In the genomic region with DNA sequence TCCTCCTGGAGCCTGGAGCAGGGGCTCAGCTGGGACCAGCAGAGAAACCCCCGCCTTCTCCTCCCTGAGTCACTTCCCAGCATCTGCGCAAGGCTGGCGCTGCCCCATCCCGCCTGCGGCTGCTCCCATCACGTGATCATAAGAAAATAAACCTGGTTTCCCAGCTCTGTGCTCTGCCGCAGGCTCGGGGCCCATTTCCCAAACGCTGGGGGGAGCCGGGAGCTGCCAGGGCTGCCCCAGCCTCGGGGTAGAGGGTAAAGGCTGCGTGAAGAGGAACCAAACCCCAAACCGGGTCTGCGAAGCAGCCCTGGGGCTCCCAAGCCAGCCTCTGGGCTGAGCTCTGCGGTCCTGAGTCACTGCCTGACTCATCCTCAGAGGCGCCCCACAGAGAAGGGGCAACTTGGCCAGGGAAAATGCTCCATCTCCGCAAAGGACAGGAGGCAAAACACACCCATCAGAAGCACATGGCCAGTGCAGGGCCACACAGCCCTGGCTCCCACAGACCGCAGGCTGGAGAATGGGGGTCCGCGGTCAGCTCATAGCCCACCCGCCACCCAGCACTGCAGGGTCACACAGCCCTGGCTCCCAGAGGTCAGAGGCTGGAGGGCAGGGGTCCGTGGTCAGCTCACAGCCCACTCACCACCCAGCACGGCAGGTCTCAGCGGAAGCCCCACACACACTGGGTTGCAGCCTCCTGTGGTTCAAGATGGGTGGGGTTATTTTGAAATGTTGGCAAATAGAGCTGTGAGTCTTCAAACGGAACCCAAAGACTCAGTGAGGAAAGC, we compare ENCODE assay signal across 1 cellular context.
A peak's percentile ranks its signal among the peaks of the same experiment; 100 is the strongest.
TF ChIP-seq lines count a peak whose summit lies in the region.

No MANE protein-coding gene starts in this region.

TF ChIP-seq in K562, 482 proteins besides CTCF, POLR2A, EP300 and RAD21 (continued from another document and continues in another):
- no peak for TF ChIP-seq ARID3A (IDR thresholded peaks at IDR 0.05; ENCODE audit: borderline replicate concordance, low read depth, low read length)
- TF ChIP-seq JUN (IDR thresholded peaks at IDR 0.05; ENCODE audit: borderline replicate concordance, low read depth, low read length) = peak; percentile 91
- no peak for TF ChIP-seq JUN (CRISPR knock-in tag; IDR thresholded peaks at IDR 0.05; ENCODE audit: borderline replicate concordance)
- no peak for TF ChIP-seq PPARD (CRISPR knock-in tag; IDR thresholded peaks at IDR 0.05)
- TF ChIP-seq PRMT5 (CRISPR knock-in tag; IDR thresholded peaks at IDR 0.05) = no peak
- no peak for TF ChIP-seq GATAD2A (IDR thresholded peaks at IDR 0.05)
- TF ChIP-seq, protein P1, sequence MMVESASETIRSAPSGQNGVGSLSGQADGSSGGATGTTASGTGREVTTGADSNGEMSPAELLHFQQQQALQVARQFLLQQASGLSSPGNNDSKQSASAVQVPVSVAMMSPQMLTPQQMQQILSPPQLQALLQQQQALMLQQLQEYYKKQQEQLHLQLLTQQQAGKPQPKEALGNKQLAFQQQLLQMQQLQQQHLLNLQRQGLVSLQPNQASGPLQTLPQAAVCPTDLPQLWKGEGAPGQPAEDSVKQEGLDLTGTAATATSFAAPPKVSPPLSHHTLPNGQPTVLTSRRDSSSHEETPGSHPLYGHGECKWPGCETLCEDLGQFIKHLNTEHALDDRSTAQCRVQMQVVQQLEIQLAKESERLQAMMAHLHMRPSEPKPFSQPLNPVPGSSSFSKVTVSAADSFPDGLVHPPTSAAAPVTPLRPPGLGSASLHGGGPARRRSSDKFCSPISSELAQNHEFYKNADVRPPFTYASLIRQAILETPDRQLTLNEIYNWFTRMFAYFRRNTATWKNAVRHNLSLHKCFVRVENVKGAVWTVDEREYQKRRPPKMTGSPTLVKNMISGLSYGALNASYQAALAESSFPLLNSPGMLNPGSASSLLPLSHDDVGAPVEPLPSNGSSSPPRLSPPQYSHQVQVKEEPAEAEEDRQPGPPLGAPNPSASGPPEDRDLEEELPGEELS (CRISPR knock-in tag; IDR thresholded peaks at IDR 0.05; ENCODE audit: borderline replicate concordance) = no peak
- no peak for TF ChIP-seq OTX1 (CRISPR knock-in tag; IDR thresholded peaks at IDR 0.05)
- no peak for TF ChIP-seq KHSRP (IDR thresholded peaks at IDR 0.05)
- no peak for TF ChIP-seq ZBTB8A (IDR thresholded peaks at IDR 0.05; ENCODE audit: partially characterized antibody)
- 0 out of 2 replicates have a peak, but pooled peaks have one; percentile 52 for TF ChIP-seq GABPB1 (CRISPR knock-in tag; IDR thresholded peaks at IDR 0.05)
- TF ChIP-seq ZC3H4 (CRISPR knock-in tag; IDR thresholded peaks at IDR 0.05; ENCODE audit: borderline replicate concordance) = no peak
- TF ChIP-seq DDX20 (tag; IDR thresholded peaks at IDR 0.05; ENCODE audit: low read depth) = no peak
- peak; percentile 64; the same call in 1 of the 2 replicates for TF ChIP-seq L3MBTL2 (IDR thresholded peaks at IDR 0.05)
- no peak for TF ChIP-seq FOXK1 (CRISPR knock-in tag; IDR thresholded peaks at IDR 0.05; ENCODE audit: borderline replicate concordance)
- TF ChIP-seq BDP1 (IDR thresholded peaks at IDR 0.05; ENCODE audit: insufficient read depth, insufficient read length) = no peak
- peak; percentile 58; the same call in 1 of the 2 replicates for TF ChIP-seq ZBTB7A (IDR thresholded peaks at IDR 0.05; ENCODE audit: borderline replicate concordance, control insufficient read depth, low read depth, low read length)
- no peak for TF ChIP-seq ILF3 (IDR thresholded peaks at IDR 0.05; ENCODE audit: borderline replicate concordance)
- no peak for TF ChIP-seq ZNF644 (tag; IDR thresholded peaks at IDR 0.05; ENCODE audit: low read depth)
- TF ChIP-seq HMG20B (CRISPR knock-in tag; IDR thresholded peaks at IDR 0.05) = no peak
- TF ChIP-seq ZBTB1 (CRISPR knock-in tag; IDR thresholded peaks at IDR 0.05; ENCODE audit: borderline replicate concordance, low read depth) = 0 out of 2 replicates have a peak, but pooled peaks have one; percentile 45
- TF ChIP-seq TBP (optimal IDR thresholded peaks at IDR 0.05; ENCODE audit: low read depth, low read length) = peak; percentile 40
- TF ChIP-seq SFPQ (IDR thresholded peaks at IDR 0.05; ENCODE audit: low read depth, low read length) = no peak
- no peak for TF ChIP-seq MCM3 (IDR thresholded peaks at IDR 0.05)
- TF ChIP-seq CXXC5 (CRISPR knock-in tag; IDR thresholded peaks at IDR 0.05) = peak; percentile 55
- no peak for TF ChIP-seq HIVEP1 (CRISPR knock-in tag; IDR thresholded peaks at IDR 0.05)
- TF ChIP-seq HDGF (IDR thresholded peaks at IDR 0.05) = no peak
- TF ChIP-seq, protein P2, sequence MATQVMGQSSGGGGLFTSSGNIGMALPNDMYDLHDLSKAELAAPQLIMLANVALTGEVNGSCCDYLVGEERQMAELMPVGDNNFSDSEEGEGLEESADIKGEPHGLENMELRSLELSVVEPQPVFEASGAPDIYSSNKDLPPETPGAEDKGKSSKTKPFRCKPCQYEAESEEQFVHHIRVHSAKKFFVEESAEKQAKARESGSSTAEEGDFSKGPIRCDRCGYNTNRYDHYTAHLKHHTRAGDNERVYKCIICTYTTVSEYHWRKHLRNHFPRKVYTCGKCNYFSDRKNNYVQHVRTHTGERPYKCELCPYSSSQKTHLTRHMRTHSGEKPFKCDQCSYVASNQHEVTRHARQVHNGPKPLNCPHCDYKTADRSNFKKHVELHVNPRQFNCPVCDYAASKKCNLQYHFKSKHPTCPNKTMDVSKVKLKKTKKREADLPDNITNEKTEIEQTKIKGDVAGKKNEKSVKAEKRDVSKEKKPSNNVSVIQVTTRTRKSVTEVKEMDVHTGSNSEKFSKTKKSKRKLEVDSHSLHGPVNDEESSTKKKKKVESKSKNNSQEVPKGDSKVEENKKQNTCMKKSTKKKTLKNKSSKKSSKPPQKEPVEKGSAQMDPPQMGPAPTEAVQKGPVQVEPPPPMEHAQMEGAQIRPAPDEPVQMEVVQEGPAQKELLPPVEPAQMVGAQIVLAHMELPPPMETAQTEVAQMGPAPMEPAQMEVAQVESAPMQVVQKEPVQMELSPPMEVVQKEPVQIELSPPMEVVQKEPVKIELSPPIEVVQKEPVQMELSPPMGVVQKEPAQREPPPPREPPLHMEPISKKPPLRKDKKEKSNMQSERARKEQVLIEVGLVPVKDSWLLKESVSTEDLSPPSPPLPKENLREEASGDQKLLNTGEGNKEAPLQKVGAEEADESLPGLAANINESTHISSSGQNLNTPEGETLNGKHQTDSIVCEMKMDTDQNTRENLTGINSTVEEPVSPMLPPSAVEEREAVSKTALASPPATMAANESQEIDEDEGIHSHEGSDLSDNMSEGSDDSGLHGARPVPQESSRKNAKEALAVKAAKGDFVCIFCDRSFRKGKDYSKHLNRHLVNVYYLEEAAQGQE (CRISPR knock-in tag; IDR thresholded peaks at IDR 0.05; ENCODE audit: low read depth) = no peak
- TF ChIP-seq NR4A1 (CRISPR knock-in tag; IDR thresholded peaks at IDR 0.05) = 0 out of 2 replicates have a peak, but pooled peaks have one; percentile 11
- no peak for TF ChIP-seq NR4A1 (tag; IDR thresholded peaks at IDR 0.05)
- no peak for TF ChIP-seq ZBED1 (IDR thresholded peaks at IDR 0.05)
- no peak for TF ChIP-seq BRCA1 (IDR thresholded peaks at IDR 0.05)
- TF ChIP-seq BRCA1 (CRISPR knock-in tag; IDR thresholded peaks at IDR 0.05) = no peak
- no peak for TF ChIP-seq ZNF311 (CRISPR knock-in tag; IDR thresholded peaks at IDR 0.05)
- TF ChIP-seq RHOXF2B (CRISPR knock-in tag; conservative IDR thresholded peaks at IDR 0.05) = no peak
- TF ChIP-seq NBN (IDR thresholded peaks at IDR 0.05; ENCODE audit: low read depth) = no peak
- 0 out of 2 replicates have a peak, but pooled peaks have one; percentile 12 for TF ChIP-seq BCOR (IDR thresholded peaks at IDR 0.05)
- no peak for TF ChIP-seq SAFB2 (IDR thresholded peaks at IDR 0.05; ENCODE audit: borderline replicate concordance, low read depth, low read length, severe bottlenecking)
- TF ChIP-seq TFE3 (CRISPR knock-in tag; IDR thresholded peaks at IDR 0.05) = peak; percentile 97
- TF ChIP-seq ZBTB26 (CRISPR knock-in tag; IDR thresholded peaks at IDR 0.05) = no peak
- no peak for TF ChIP-seq ZNF282 (CRISPR knock-in tag; IDR thresholded peaks at IDR 0.05)
- TF ChIP-seq ZNF57 (CRISPR knock-in tag; IDR thresholded peaks at IDR 0.05) = no peak
- no peak for TF ChIP-seq HDAC6 (IDR thresholded peaks at IDR 0.05; ENCODE audit: low read depth, low read length)
- no peak for TF ChIP-seq EHMT2 (IDR thresholded peaks at IDR 0.05)
- TF ChIP-seq LEF1 (IDR thresholded peaks at IDR 0.05) = peak; percentile 66
- TF ChIP-seq, protein P3, sequence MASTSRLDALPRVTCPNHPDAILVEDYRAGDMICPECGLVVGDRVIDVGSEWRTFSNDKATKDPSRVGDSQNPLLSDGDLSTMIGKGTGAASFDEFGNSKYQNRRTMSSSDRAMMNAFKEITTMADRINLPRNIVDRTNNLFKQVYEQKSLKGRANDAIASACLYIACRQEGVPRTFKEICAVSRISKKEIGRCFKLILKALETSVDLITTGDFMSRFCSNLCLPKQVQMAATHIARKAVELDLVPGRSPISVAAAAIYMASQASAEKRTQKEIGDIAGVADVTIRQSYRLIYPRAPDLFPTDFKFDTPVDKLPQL (IDR thresholded peaks at IDR 0.05; ENCODE audit: extremely low read depth, insufficient read length) = no peak
- no peak for TF ChIP-seq ZNF263 (CRISPR knock-in tag; IDR thresholded peaks at IDR 0.05; ENCODE audit: borderline replicate concordance)
- TF ChIP-seq ZNF184 (CRISPR knock-in tag; IDR thresholded peaks at IDR 0.05) = no peak
- TF ChIP-seq SMAD4 (CRISPR knock-in tag; conservative IDR thresholded peaks at IDR 0.05) = no peak
- no peak for TF ChIP-seq SIN3B (IDR thresholded peaks at IDR 0.05; ENCODE audit: low read depth)
- no peak for TF ChIP-seq MYBL2 (IDR thresholded peaks at IDR 0.05; ENCODE audit: low read depth)
- no peak for TF ChIP-seq MYBL2 (CRISPR knock-in tag; IDR thresholded peaks at IDR 0.05; ENCODE audit: borderline replicate concordance)
- no peak for TF ChIP-seq TEAD1 (CRISPR knock-in tag; IDR thresholded peaks at IDR 0.05)
- no peak for TF ChIP-seq CREB5 (CRISPR knock-in tag; IDR thresholded peaks at IDR 0.05)
- TF ChIP-seq HDAC3 (IDR thresholded peaks at IDR 0.05; ENCODE audit: borderline replicate concordance, partially characterized antibody) = no peak
- peak; percentile 63; the same call in 1 of the 2 replicates for TF ChIP-seq KAT7 (CRISPR knock-in tag; IDR thresholded peaks at IDR 0.05; ENCODE audit: borderline replicate concordance)
- TF ChIP-seq LARP7 (IDR thresholded peaks at IDR 0.05) = no peak
- peak; percentile 87 for TF ChIP-seq SMARCA4 (IDR thresholded peaks at IDR 0.05)
- no peak for TF ChIP-seq SRSF3 (IDR thresholded peaks at IDR 0.05; ENCODE audit: insufficient read depth, low read length)
- TF ChIP-seq ZZZ3 (IDR thresholded peaks at IDR 0.05) = no peak
